Comparison of ENCODE assay signal across 1 cellular context in genomic region chr5:135072357-135073247, GRCh38.
A peak's percentile ranks its signal among the peaks of the same experiment; 100 is the strongest.
TF ChIP-seq lines count a peak whose summit lies in the region.

No MANE protein-coding gene starts in this region.

TF ChIP-seq in WTC11, 78 proteins besides CTCF, POLR2A, EP300 and RAD21:
- TF ChIP-seq JUN (CRISPR knock-in tag; IDR thresholded peaks at IDR 0.05): no peak
- 0 out of 2 replicates have a peak, but pooled peaks have one; percentile 35 for TF ChIP-seq TEAD1 (CRISPR knock-in tag; IDR thresholded peaks at IDR 0.05)
- peak; percentile 79 for TF ChIP-seq ZNF423 (CRISPR knock-in tag; IDR thresholded peaks at IDR 0.05)
- 0 out of 2 replicates have a peak, but pooled peaks have one; percentile 11 for TF ChIP-seq ZNF281 (CRISPR knock-in tag; IDR thresholded peaks at IDR 0.05)
